ENCODE assay signal across 25 cellular contexts in the genomic region with DNA sequence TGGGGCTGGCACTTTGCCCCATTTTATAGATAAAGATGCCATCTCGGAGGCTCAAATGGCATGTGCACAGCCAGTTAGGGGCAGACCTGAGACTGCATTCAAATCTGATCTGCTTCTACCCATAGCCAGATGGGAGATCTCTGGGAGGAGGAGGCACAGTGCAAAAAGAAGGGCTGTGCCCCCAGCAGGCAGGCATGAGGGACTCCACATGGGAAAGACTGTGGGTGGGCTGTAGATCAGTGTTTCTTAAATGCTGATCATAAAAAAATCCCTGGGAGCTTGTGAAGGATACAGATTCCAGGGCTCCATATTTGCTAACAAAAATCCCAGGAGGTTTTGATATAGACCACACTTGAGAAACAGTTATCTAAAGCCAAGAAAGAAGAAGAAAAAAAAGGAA. TPM values are rescaled to one million over a fixed set of nuclear protein-coding genes. Genes with fewer than 3 reads are reported as not detected.
"Had no signal": no experiment of that assay in that cellular context is flagged by ENCODE, and none has a peak within 500 bp of the region (broad histone marks: within the 10 kb centered on the region; RNA-seq: fewer than 3 reads in every experiment).

No MANE protein-coding gene starts in this region.

- DNase-seq: activated CD4-positive, alpha-beta memory T cell treated with anti-CD3 and anti-CD28 coated beads for 36 hours; activated CD4-positive, alpha-beta T cell treated with anti-CD3 and anti-CD28 coated beads, Interleukin-2, amount 10 ng/mL, durations not matched to agents 24 days and 14 days; activated CD4-positive, CD25-positive, alpha-beta regulatory T cell treated with anti-CD3 and anti-CD28 coated beads, Interleukin-2, amount 50 U/mL, for 72 hours; activated CD8-positive, alpha-beta memory T cell treated with anti-CD3 and anti-CD28 coated beads, Interleukin-2, amount 50 U/mL, for 4 hours; activated T-cell treated with anti-CD3 and anti-CD28 coated beads, Interleukin-2, amount 50 U/mL, for 1 hour; central memory CD4-positive, alpha-beta T cell; endodermal cell; foreskin fibroblast; head of caudate nucleus; hypothalamus; immature natural killer cell; lower lobe of right lung; mesenchymal stem cell; naive thymus-derived CD8-positive, alpha-beta T cell; occipital lobe; stimulated activated CD4-positive, alpha-beta T cell treated with anti-CD3 and anti-CD28 coated beads, Interleukin-2, amount 100 ng/mL, for 48 hours; stimulated activated naive CD8-positive, alpha-beta T cell treated with anti-CD3 and anti-CD28 coated beads, Interleukin-15, Interleukin-2, amounts not matched to agents 100 U/mL and 50 U/mL, for 24 hours; T-helper 2 cell; testis; trophoblast cell had no signal

- H3K36me3 ChIP-seq: breast epithelium, lower lobe of right lung, neural progenitor cell, right atrium auricular region had no signal

- H3K27me3 ChIP-seq: breast epithelium, right atrium auricular region, testis had no signal

- H3K9me3 ChIP-seq: breast epithelium, lower lobe of right lung, right atrium auricular region, testis had no signal

- H3K27ac ChIP-seq: breast epithelium, lower lobe of right lung, neural progenitor cell, parathyroid adenoma, right atrium auricular region, testis had no signal

- H3K4me1 ChIP-seq: breast epithelium, testis had no signal

- H3K4me3 ChIP-seq: breast epithelium, lower lobe of right lung, neural progenitor cell, right atrium auricular region, testis had no signal

- ATAC-seq: esophagus mucosa; lower lobe of right lung; naive thymus-derived CD8-positive, alpha-beta T cell; stimulated activated naive CD8-positive, alpha-beta T cell treated with anti-CD3 and anti-CD28 coated beads, Interleukin-15, Interleukin-2, amounts not matched to agents 100 U/mL and 50 U/mL, for 24 hours had no signal

RNA-seq across cellular contexts. Expression of a gene that starts 15.2 kb away (rescaled TPM):
- total RNA-seq: occipital lobe had no signal
